ENCODE assay signal across 8 cellular contexts in genomic region chr17:2401426-2402221, GRCh38. TPM values are rescaled to one million over a fixed set of nuclear protein-coding genes. Genes with fewer than 3 reads are reported as not detected.
A peak's percentile ranks its signal among the peaks of the same experiment; 100 is the strongest.
DNase-seq lines count a peak whose midpoint lies in the region; ATAC-seq, FAIRE-seq and TF ChIP-seq lines count a peak whose summit lies in the region.

No MANE protein-coding gene starts in this region.

- FAIRE-seq in islet of Langerhans (lab: Jason Lieb, UNC), result peak; percentile 91

- no peaks in the 10 kb centered on the region for H3K27me3 ChIP-seq in AG04450 (ENCODE audit: control insufficient read depth, insufficient read depth, low read length)

- peak overlapping the region; percentile 99 for H3K27ac ChIP-seq in AG04450 (ENCODE audit: low read depth, low read length)

- peaks cover 3% of the 10 kb centered on the region; the same call in 1 of the 2 replicates for H3K9me3 ChIP-seq in AG04450 (ENCODE audit: control insufficient read depth, insufficient read depth, low read length)

- TF ChIP-seq CTCF in AG04450 (IDR thresholded peaks at IDR 0.05; ENCODE audit: low read depth, low read length), result no peak

- DNase-seq in AG04450 (ENCODE audit: low read depth, low spot score) (peak; percentile 100), NCI-H446 (lab: John Stamatoyannopoulos, UW) (peak; percentile 97 to 99), cerebellar nuclear complex (lab: John Stamatoyannopoulos, UW) (peak; percentile 69 to 95)
- DNase-seq in activated CD4-positive, CD25-positive, alpha-beta regulatory T cell treated with anti-CD3 and anti-CD28 coated beads, Interleukin-2, amount 50 U/mL, for 72 hours, result peak; percentile 97
- DNase-seq in stimulated activated CD4-positive, alpha-beta T cell treated with anti-CD3 and anti-CD28 coated beads, Interleukin-12 subunit alpha, Interleukin-12 subunit beta, amount 100 ng/mL, for 24 hours (ENCODE audit: low read depth in 2 of 2), result peak; percentile 98 to 99

- H3K4me3 ChIP-seq in AG04450 (ENCODE audit: low read depth, low read length), result peak overlapping the region; percentile 68

- POLR2A ChIA-PET in AG04450 (lab: Yijun Ruan, JAX), result interaction anchor here (0.7 to 1.8 kb wide), 8 partner anchors 9 to 110 kb away, joined by 3 to 26 read pairs (median 4); partner anchors contain the start of genes METTL16, SMG6, SRR and TSR1

- CTCF ChIA-PET in AG04450 (lab: Charles Lee), result interaction anchor here (2.8 kb wide), 1 partner anchor 15 kb away, joined by 19 read pairs; no protein-coding TSS in a partner anchor

- ATAC-seq in GM19025 (IDR thresholded peaks at IDR 0.05; ENCODE audit: low read depth, unreplicated experiment) (peak; percentile 43), HG03280 (IDR thresholded peaks at IDR 0.05; ENCODE audit: unreplicated experiment) (peak; percentile 49)

RNA-seq across cellular contexts. Expression of gene MNT, which starts 0.8 kb away (rescaled TPM):
- 2.2 and 2.8 TPM in 2 replicates for polyA plus RNA-seq in AG04450 (2011; rRNA removed)
- polyA minus RNA-seq in AG04450 (2011; rRNA and poly(A)+ RNA removed), result 3.5 and 3.7 TPM in 2 replicates

Comparison
In these comparisons a context has a peak if more than half of its experiments do, and no peak if none do; other contexts are left out.
1. Peak in every context shown above with its lines: DNase-seq, ATAC-seq, H3K4me3 ChIP-seq and H3K27ac ChIP-seq.